18 cellular contexts compared by ENCODE assay signal in the genomic region with DNA sequence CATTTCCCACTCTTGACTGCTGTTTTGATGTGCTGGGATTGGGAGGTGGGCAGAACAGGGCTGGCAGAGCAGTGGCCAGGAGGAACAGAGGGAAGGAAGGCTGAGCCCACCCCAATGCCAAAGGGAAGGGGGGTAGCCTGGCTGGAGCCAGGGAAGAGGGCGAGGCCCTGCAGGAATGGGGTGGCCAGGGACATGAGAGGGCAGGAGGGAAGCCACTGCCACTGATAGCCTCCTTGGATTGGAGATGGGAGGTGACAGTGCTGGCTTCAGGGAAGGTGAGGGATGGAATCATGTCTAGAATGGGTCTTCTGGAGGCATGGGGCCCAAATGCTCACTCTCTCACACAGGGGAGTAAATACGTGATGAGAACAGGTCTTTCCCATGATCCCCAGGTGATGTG. TPM values are rescaled to one million over a fixed set of nuclear protein-coding genes. Genes with fewer than 3 reads are reported as not detected.
"Had no signal": no experiment of that assay in that cellular context is flagged by ENCODE, and none has a peak within 500 bp of the region (broad histone marks: within the 10 kb centered on the region; RNA-seq: fewer than 3 reads in every experiment).

No MANE protein-coding gene starts in this region.

- H3K36me3 ChIP-seq: brain microvascular endothelial cell, esophagus squamous epithelium, left lung, upper lobe of left lung had no signal

- H3K9me3 Mint-ChIP-seq: natural killer cell treated with Interleukin-12 subunit alpha and Interleukin-12 subunit beta and Interleukin-15 and Interleukin-18, amount 100 ng/mL, for 72 hours had no signal

- H3K27ac Mint-ChIP-seq: activated CD4-positive, alpha-beta T cell treated with anti-CD3 and anti-CD28 coated beads, Interleukin-2, amount 10 ng/mL, durations not matched to agents 24 days and 14 days; activated naive CD4-positive, alpha-beta T cell treated with anti-CD3 and anti-CD28 coated beads, Interleukin-2, amount 50 U/mL, for 72 hours; memory B cell; natural killer cell treated with Interleukin-12 subunit alpha and Interleukin-12 subunit beta and Interleukin-15 and Interleukin-18, amount 100 ng/mL, for 72 hours; T-cell had no signal

- DNase-seq: activated CD4-positive, alpha-beta T cell treated with anti-CD3 and anti-CD28 coated beads, Interleukin-2, amount 10 ng/mL, durations not matched to agents 24 days and 14 days; activated T-cell treated with anti-CD3 and anti-CD28 coated beads, Interleukin-2, amount 50 U/mL, for 1 hour; amniotic stem cell; brain microvascular endothelial cell; cerebellar nuclear complex; esophagus squamous epithelium; foreskin fibroblast; left lung; stimulated activated CD4-positive, alpha-beta T cell treated with anti-CD3 and anti-CD28 coated beads, Interleukin-15, amount 100 ng/mL, for 24 hours; stimulated activated CD4-positive, alpha-beta T cell treated with anti-CD3 and anti-CD28 coated beads, Interleukin-4, amount 100 ng/mL, for 24 hours; T-cell; upper lobe of left lung; WERI-Rb-1 had no signal

- H3K27me3 ChIP-seq: brain microvascular endothelial cell, left lung, upper lobe of left lung had no signal

- H3K4me1 Mint-ChIP-seq: memory B cell had no signal

- H3K9me3 ChIP-seq: upper lobe of left lung had no signal

- H3K4me3 Mint-ChIP-seq: activated CD4-positive, alpha-beta T cell treated with anti-CD3 and anti-CD28 coated beads, Interleukin-2, amount 10 ng/mL, durations not matched to agents 24 days and 14 days; memory B cell; natural killer cell treated with Interleukin-12 subunit alpha and Interleukin-12 subunit beta and Interleukin-15 and Interleukin-18, amount 100 ng/mL, for 72 hours; T-cell had no signal

- H3K4me3 ChIP-seq: esophagus squamous epithelium, left lung, SK-N-MC, upper lobe of left lung had no signal

- H3K27ac ChIP-seq: brain microvascular endothelial cell, esophagus squamous epithelium, left lung, SK-N-MC, WERI-Rb-1 had no signal

RNA-seq across cellular contexts. Expression of a gene that starts 19.6 kb away (rescaled TPM):
- total RNA-seq: activated CD4-positive, alpha-beta T cell treated with anti-CD3 and anti-CD28 coated beads, Interleukin-2, amount 10 ng/mL, durations not matched to agents 24 days and 14 days; natural killer cell treated with Interleukin-12 subunit alpha and Interleukin-12 subunit beta and Interleukin-15 and Interleukin-18, amount 100 ng/mL, for 72 hours; osteoblast had no signal

RNA-seq across cellular contexts. Expression of a gene that starts 32.3 kb away (rescaled TPM):
- total RNA-seq: osteoblast had no signal

RNA-seq across cellular contexts. Expression of a gene that starts 59.9 kb away (rescaled TPM):
- total RNA-seq: osteoblast had no signal
